8 cellular contexts compared by ENCODE assay signal in genomic region chrX:24027086-24027485, GRCh38. TPM values are rescaled to one million over a fixed set of nuclear protein-coding genes. Genes with fewer than 3 reads are reported as not detected.
DNase-seq lines count a peak whose midpoint lies in the region; ATAC-seq and TF ChIP-seq lines count a peak whose summit lies in the region.

KLHL15 (minus strand) TSS chrX:24027186; CDS start chrX:24006693, 20,493 bp downstream.

- peaks cover 27% of the 10 kb centered on the region for H3K4me1 Mint-ChIP-seq in brain

- H3K4me1 ChIP-seq in cardiac muscle cell (ENCODE audit: low read depth) (peaks cover 5% of the 10 kb centered on the region), mesendoderm (ENCODE audit: control insufficient read depth, low read depth, low read length) (no peaks in the 10 kb centered on the region), urinary bladder (ENCODE audit: insufficient read depth) (no peaks in the 10 kb centered on the region)

- H3K4me2 ChIP-seq in mesendoderm (ENCODE audit: low read length) = peak within 1 kb of the TSS; percentile 70

- ATAC-seq in left cardiac atrium (no peak), GM18907 (IDR thresholded peaks at IDR 0.05; ENCODE audit: unreplicated experiment) (no peak), HG03354 (IDR thresholded peaks at IDR 0.05; ENCODE audit: poor library complexity, severe bottlenecking, unreplicated experiment) (no peak)

- no peaks in the 10 kb centered on the region for H3K9me3 Mint-ChIP-seq in brain

- peak within 1 kb of the TSS; percentile 79 for H3K9ac ChIP-seq in mesendoderm (ENCODE audit: low read length)

- peak within 1 kb of the TSS; percentile 20 for H3K4ac ChIP-seq in mesendoderm (ENCODE audit: low read depth, low read length)

- H4K5ac ChIP-seq in mesendoderm (ENCODE audit: low read length) = no peak within 1 kb of the TSS

- H3K23ac ChIP-seq in mesendoderm (ENCODE audit: low read length) = no peak within 1 kb of the TSS

- peak within 1 kb of the TSS; percentile 84 to 93 (median 88) for H3K4me3 Mint-ChIP-seq in brain

- H4K8ac ChIP-seq in mesendoderm (ENCODE audit: low read depth, low read length) = no peak within 1 kb of the TSS

- no peaks in the 10 kb centered on the region for H3K36me3 ChIP-seq in cardiac muscle cell
- H3K36me3 ChIP-seq in mesendoderm (ENCODE audit: control insufficient read depth, insufficient read depth, low read length) = no peaks in the 10 kb centered on the region
- no peaks in the 10 kb centered on the region for H3K36me3 ChIP-seq in urinary bladder (ENCODE audit: insufficient read depth)

- H3K27ac ChIP-seq in cardiac muscle cell = peak within 1 kb of the TSS; percentile 100
- H3K27ac ChIP-seq in mesendoderm (ENCODE audit: low read depth, low read length) = peak within 1 kb of the TSS; percentile 87
- H3K27ac ChIP-seq in urinary bladder (ENCODE audit: low read depth) = peak within 1 kb of the TSS; percentile 89

- no peaks in the 10 kb centered on the region for H3K79me1 ChIP-seq in mesendoderm (ENCODE audit: low read length)

- no peak within 1 kb of the TSS for H2BK15ac ChIP-seq in mesendoderm (replicated peaks; ENCODE audit: low read depth)

- H2BK5ac ChIP-seq in mesendoderm (ENCODE audit: low read length) = no peak within 1 kb of the TSS

- H3K4me3 ChIP-seq in cardiac muscle cell (peak within 1 kb of the TSS; percentile 73), mesendoderm (ENCODE audit: low read length) (peak within 1 kb of the TSS; percentile 44), urinary bladder (ENCODE audit: low read depth, low read length) (peak within 1 kb of the TSS; percentile 86)

- H3K36me3 Mint-ChIP-seq in brain = peaks cover 16% of the 10 kb centered on the region

- H3K9me3 ChIP-seq in cardiac muscle cell (ENCODE audit: low read depth) = no peaks in the 10 kb centered on the region

- peaks cover 7% of the 10 kb centered on the region for H3K27me3 Mint-ChIP-seq in brain

- H3K27me3 ChIP-seq in cardiac muscle cell (no peaks in the 10 kb centered on the region), mesendoderm (ENCODE audit: insufficient read depth, low read length, poor library complexity) (no peaks in the 10 kb centered on the region)

- H2AK5ac ChIP-seq in mesendoderm (ENCODE audit: low read length) = no peak within 1 kb of the TSS

- DNase-seq in cardiac muscle cell (ENCODE audit: low read depth in 1 of 2, low spot score in 1 of 2) (no peak), left cardiac atrium (no peak), mesendoderm (no peak)
- no peak for DNase-seq in stimulated activated CD4-positive, alpha-beta T cell treated with anti-CD3 and anti-CD28 coated beads, Interleukin-4, amount 100 ng/mL, for 1 hour

- H3K27ac Mint-ChIP-seq in brain = peak within 1 kb of the TSS; percentile 93 to 99 (median 95)

- TF ChIP-seq CTCF in cardiac muscle cell (IDR thresholded peaks at IDR 0.05; ENCODE audit: low read depth, low read length) (no peak), brain (conservative IDR thresholded peaks at IDR 0.05) (no peak)

- WGBS in mesendoderm (ENCODE audit: extremely low coverage, insufficient coverage, low lambda C conversion rate) = no CpG with 5 or more reads among the region's 7 CpGs
- WGBS in urinary bladder = 89% methylated on average over 7 of the region's 7 CpGs

- H3K79me2 ChIP-seq in mesendoderm (ENCODE audit: control insufficient read depth, insufficient read depth, low read length) = no peaks in the 10 kb centered on the region

- H3K18ac ChIP-seq in mesendoderm (ENCODE audit: low read length) = peak within 1 kb of the TSS; percentile 76

- intact Hi-C loops in left cardiac atrium (cut with DNase I) = loop anchor here in 1 of 2 donors (5.0 to 10.0 kb wide), 2 partner anchors 120 to 242 kb away; partner anchors contain the start of genes APOO, CXorf58 and SAT1

- no peak within 1 kb of the TSS for H2BK120ac ChIP-seq in mesendoderm (ENCODE audit: low read depth, low read length)

- peak within 1 kb of the TSS; percentile 89 for H3K56ac ChIP-seq in mesendoderm (ENCODE audit: low read length)

RNA-seq across cellular contexts. Expression of gene KLHL15, which starts in this region (rescaled TPM):
- total RNA-seq in cardiac muscle cell = 9.9 and 15.8 TPM in 2 replicates
- polyA plus RNA-seq in cardiac muscle cell = 3.5 and 8.4 TPM in 2 replicates
- total RNA-seq in left cardiac atrium = 1 to 10 TPM; 4.8 to 6.0 TPM
- polyA plus RNA-seq in brain (ENCODE audit: insufficient read depth, low read depth, low replicate concordance) = 3.0 TPM
- polyA plus RNA-seq in mesendoderm (2013, experiment 1 of 2) = 3.3 TPM
- polyA plus RNA-seq in mesendoderm (2013, experiment 2 of 2) = 3.4 TPM
- 29.0 TPM for total RNA-seq in urinary bladder
- polyA plus RNA-seq in urinary bladder = 5.3 TPM
